ENCODE assay signal across 11 cellular contexts in the genomic region with DNA sequence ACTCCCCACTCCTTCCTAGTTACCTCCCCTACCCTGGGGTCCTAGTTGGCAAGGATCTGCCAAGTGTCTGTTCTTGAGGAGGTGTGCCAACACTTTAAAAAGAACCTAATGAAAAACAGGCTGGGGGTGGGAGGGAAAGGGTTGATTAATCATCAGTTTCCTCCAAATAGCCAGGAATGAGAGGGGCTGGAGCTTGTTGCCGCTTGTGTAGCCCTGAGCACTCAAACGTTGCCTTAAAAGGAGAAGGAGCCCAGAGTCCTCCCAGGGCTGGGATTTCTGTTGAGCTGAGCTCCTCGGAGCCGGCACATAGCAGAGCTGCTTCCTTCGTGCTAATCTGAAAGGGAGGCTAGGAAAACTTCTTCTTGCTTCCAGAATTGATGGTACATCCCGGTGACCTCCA. TPM values are rescaled to one million over a fixed set of nuclear protein-coding genes. Genes with fewer than 3 reads are reported as not detected.
DNase-seq lines count a peak whose midpoint lies in the region; ATAC-seq and TF ChIP-seq lines count a peak whose summit lies in the region.
"Had no signal": no experiment of that assay in that cellular context is flagged by ENCODE, and none has a peak within 500 bp of the region (broad histone marks: within the 10 kb centered on the region; RNA-seq: fewer than 3 reads in every experiment).

No MANE protein-coding gene starts in this region.

- H3K9me3 Mint-ChIP-seq in brain (peaks cover 0 to 2% (median 0%) of the 10 kb centered on the region in 5 experiments), immature natural killer cell (no peaks in the 10 kb centered on the region)
- H3K9me3 Mint-ChIP-seq: CD14-positive monocyte had no signal

- DNase-seq in BJ (ENCODE audit: low read depth) (peak; percentile 73), left ventricle myocardium inferior (no peak), prostate gland (ENCODE audit: low spot score) (peak; percentile 31), OCI-M2 (lab: John Stamatoyannopoulos, UW; ENCODE audit: unreplicated experiment) (no peak), immature natural killer cell (no peak)
- DNase-seq in activated CD4-positive, alpha-beta T cell treated with anti-CD3 and anti-CD28 coated beads for 48 hours, result no peak
- DNase-seq: glutamatergic neuron, MM.1S had no signal

- POLR2A ChIA-PET in BJ (lab: Charles Lee), result interaction anchor here (0.7 to 2.8 kb wide), 5 partner anchors 9 to 51 kb away, joined by 3 to 18 read pairs (median 3); a partner anchor contains a TSS

- TF ChIP-seq CTCF in BJ (IDR thresholded peaks at IDR 0.05; ENCODE audit: insufficient read depth, low read depth, low read length) (no peak), brain (conservative IDR thresholded peaks at IDR 0.05) (no peak), left ventricle myocardium inferior (IDR thresholded peaks at IDR 0.05; ENCODE audit: borderline replicate concordance) (no peak), prostate gland (IDR thresholded peaks at IDR 0.05) (no peak)

- H3K27ac Mint-ChIP-seq in brain (peak overlapping the region in 4 of 5 experiments; percentile 79 to 92 (median 88)), immature natural killer cell (no peak overlapping the region)
- H3K27ac Mint-ChIP-seq: CD14-positive monocyte had no signal

- intact Hi-C loops in left ventricle myocardium inferior (cut with micrococcal nuclease) (no loop called here), prostate gland (cut with DNase I) (no loop called here)

- TF ChIP-seq POLR2A in prostate gland (IDR thresholded peaks at IDR 0.05), result no peak

- peaks cover 6% of the 10 kb centered on the region for H3K27me3 Mint-ChIP-seq in brain
- H3K27me3 Mint-ChIP-seq in immature natural killer cell (ENCODE audit: low read depth in 3 of 3), result peaks cover 0 to 5% (median 5%) of the 10 kb centered on the region in 3 donors

- no peak overlapping the region for H3K4me3 ChIP-seq in BJ (ENCODE audit: low read depth, low read length)
- H3K4me3 ChIP-seq in left ventricle myocardium inferior, result no peak overlapping the region
- H3K4me3 ChIP-seq in prostate gland, result no peak overlapping the region

- whole genome bisulfite sequencing in prostate gland, result 16% methylated on average over 6 of the region's 6 CpGs

- H3K9me3 ChIP-seq in left ventricle myocardium inferior (replicated peaks), result no peaks in the 10 kb centered on the region
- no peaks in the 10 kb centered on the region for H3K9me3 ChIP-seq in prostate gland

- H3K36me3 Mint-ChIP-seq in brain (no peaks in the 10 kb centered on the region), immature natural killer cell (no peaks in the 10 kb centered on the region)
- H3K36me3 Mint-ChIP-seq: CD14-positive monocyte had no signal

- CTCF ChIA-PET in BJ (lab: Yijun Ruan, JAX), result interaction anchor here (0.8 to 3.6 kb wide), 4 partner anchors 9 to 44 kb away, joined by 3 to 26 read pairs (median 12); a partner anchor contains a TSS

- H3K36me3 ChIP-seq in BJ (ENCODE audit: control insufficient read depth, insufficient read depth, low read length), result peaks cover 7% of the 10 kb centered on the region
- H3K36me3 ChIP-seq in left ventricle myocardium inferior, result no peaks in the 10 kb centered on the region
- no peaks in the 10 kb centered on the region for H3K36me3 ChIP-seq in prostate gland

- H3K4me1 ChIP-seq in left ventricle myocardium inferior, result peaks cover 18% of the 10 kb centered on the region
- H3K4me1 ChIP-seq in prostate gland (replicated peaks), result no peaks in the 10 kb centered on the region

- H3K4me1 Mint-ChIP-seq in brain (peaks cover 4% of the 10 kb centered on the region), immature natural killer cell (peaks cover 0 to 5% of the 10 kb centered on the region in 2 donors)
- H3K4me1 Mint-ChIP-seq: CD14-positive monocyte had no signal

- H3K27me3 ChIP-seq in BJ (ENCODE audit: control insufficient read depth, insufficient read depth, low read length) (no peaks in the 10 kb centered on the region), left ventricle myocardium inferior (ENCODE audit: low read depth) (no peaks in the 10 kb centered on the region), prostate gland (replicated peaks; ENCODE audit: insufficient read depth) (no peaks in the 10 kb centered on the region)

- peak overlapping the region; percentile 78 for H3K27ac ChIP-seq in left ventricle myocardium inferior (replicated peaks)
- H3K27ac ChIP-seq in prostate gland, result peak overlapping the region; percentile 70 to 78

- no peak for ATAC-seq in HG03196 (IDR thresholded peaks at IDR 0.05; ENCODE audit: unreplicated experiment)

- H3K4me3 Mint-ChIP-seq in brain (no peak overlapping the region), immature natural killer cell (no peak overlapping the region)
- H3K4me3 Mint-ChIP-seq: CD14-positive monocyte had no signal

RNA-seq across cellular contexts. Expression of a gene that starts 15.9 kb away (rescaled TPM):
- 36.9 and 72.6 TPM in 2 replicates for polyA plus RNA-seq in BJ (2011; rRNA removed)
- 19.9 and 33.6 TPM in 2 replicates for polyA minus RNA-seq in BJ (2011; rRNA and poly(A)+ RNA removed)
- 107 TPM for polyA plus RNA-seq in brain (ENCODE audit: insufficient read depth, low read depth, low replicate concordance)
- total RNA-seq in left ventricle myocardium inferior, result 191 TPM
- total RNA-seq in prostate gland, result 10 to 100 TPM; 24.5 to 61.9 TPM
- polyA plus RNA-seq in immature natural killer cell, result 1 to 10 TPM in 2 of 3 donors, under 1 TPM in 1; 0.83 to 4.7 (median 1.1) TPM

RNA-seq across cellular contexts. Expression of a gene that starts 41.8 kb away (rescaled TPM):
- 67.8 and 112 TPM in 2 replicates for polyA plus RNA-seq in BJ (2011; rRNA removed)
- 72.1 and 102 TPM in 2 replicates for polyA minus RNA-seq in BJ (2011; rRNA and poly(A)+ RNA removed)
- polyA plus RNA-seq in brain (ENCODE audit: insufficient read depth, low read depth, low replicate concordance), result 4.2 TPM
- 9.2 TPM for total RNA-seq in left ventricle myocardium inferior
- 100 to 1,000 TPM; 112 to 190 TPM for total RNA-seq in prostate gland
- polyA plus RNA-seq in immature natural killer cell, result not detected
- polyA plus RNA-seq: CD14-positive monocyte had no signal

RNA-seq across cellular contexts. Expression of a gene that starts 50.7 kb away (rescaled TPM):
- polyA plus RNA-seq in BJ (2011; rRNA removed), result 54.6 and 87.5 TPM in 2 replicates
- polyA minus RNA-seq in BJ (2011; rRNA and poly(A)+ RNA removed), result 16.6 and 24.7 TPM in 2 replicates
- 37.9 TPM for polyA plus RNA-seq in brain (ENCODE audit: insufficient read depth, low read depth, low replicate concordance)
- total RNA-seq in left ventricle myocardium inferior, result 87.5 TPM
- total RNA-seq in prostate gland, result 10 to 100 TPM; 22.0 to 29.3 TPM
- polyA plus RNA-seq in immature natural killer cell, result 10 to 100 TPM; 34.3 to 42.9 (median 34.7) TPM

Comparison
In these comparisons a context has a peak if more than half of its experiments do, and no peak if none do; other contexts are left out.
1. DNase-seq: peak in BJ (single experiment) and prostate gland (single experiment); none in left ventricle myocardium inferior (single experiment), activated CD4-positive, alpha-beta T cell treated with anti-CD3 and anti-CD28 coated beads for 48 hours (single experiment), OCI-M2 (single experiment) and immature natural killer cell (0 of 3).
2. H3K27ac Mint-ChIP-seq: peak in brain (4 of 5); none in immature natural killer cell (0 of 6).
3. RNA of a gene that starts 41.8 kb away (polyA plus RNA-seq): 67.8 to 112 TPM in BJ; 4.2 TPM in brain (single experiment) and not detected in immature natural killer cell; every median in the first group is over 10 times any median in the second.